1 cellular context compared by ENCODE assay signal in genomic region chr9:99385215-99385614, GRCh38.
TF ChIP-seq lines count a peak whose summit lies in the region.

No MANE protein-coding gene starts in this region.

TF ChIP-seq in HepG2, 621 proteins besides CTCF, POLR2A, EP300 and RAD21 (continued from another document):
- no peak for TF ChIP-seq ZNF687 (CRISPR knock-in tag; IDR thresholded peaks at IDR 0.05)
